8 cellular contexts compared by ENCODE assay signal in genomic region chr1:959730-960039, GRCh38. TPM values are rescaled to one million over a fixed set of nuclear protein-coding genes. Genes with fewer than 3 reads are reported as not detected.
A peak's percentile ranks its signal among the peaks of the same experiment; 100 is the strongest.
DNase-seq lines count a peak whose midpoint lies in the region; ATAC-seq and TF ChIP-seq lines count a peak whose summit lies in the region.
"Had no signal": no experiment of that assay in that cellular context is flagged by ENCODE, and none has a peak within 500 bp of the region (broad histone marks: within the 10 kb centered on the region; RNA-seq: fewer than 3 reads in every experiment).

No MANE protein-coding gene starts in this region.

- CTCF ChIA-PET in IMR-90 (lab: Yijun Ruan, JAX), result no interaction called here

- H3K9me3 ChIP-seq in IMR-90 (ENCODE audit: control insufficient read depth, insufficient read depth, low read length), result no peaks in the 10 kb centered on the region
- no peaks in the 10 kb centered on the region for H3K9me3 ChIP-seq in stomach

- no peak overlapping the region for H3K18ac ChIP-seq in IMR-90 (ENCODE audit: low read depth, low read length)

- no peak overlapping the region for H3K9ac ChIP-seq in IMR-90 (ENCODE audit: low read depth, low read length)

- H3K79me1 ChIP-seq in IMR-90 (ENCODE audit: low read depth in 1 of 2, low read length in 2 of 2), result peaks cover 12 to 54% of the 10 kb centered on the region in 2 experiments

- no peak overlapping the region for H2BK5ac ChIP-seq in IMR-90 (ENCODE audit: low read depth, low read length, poor library complexity, severe bottlenecking)

- no peak overlapping the region for H2BK120ac ChIP-seq in IMR-90 (ENCODE audit: low read depth, low read length)

- peaks cover 10% of the 10 kb centered on the region for H3K4me1 ChIP-seq in IMR-90 (ENCODE audit: control insufficient read depth, insufficient read depth, low read length)
- H3K4me1 ChIP-seq in stomach, result peaks cover 29 to 45% (median 43%) of the 10 kb centered on the region in 4 donors

- TF ChIP-seq EP300 in stomach (IDR thresholded peaks at IDR 0.05), result no peak

- peaks cover 15% of the 10 kb centered on the region for H4K20me1 ChIP-seq in IMR-90 (ENCODE audit: insufficient read depth, low read length)

- TF ChIP-seq RAD21 in IMR-90 (IDR thresholded peaks at IDR 0.05; ENCODE audit: low read length), result no peak

- H2AK5ac ChIP-seq in IMR-90 (ENCODE audit: low read depth, low read length), result no peak overlapping the region

- DNase-seq in IMR-90, result no peak
- DNase-seq in activated naive CD4-positive, alpha-beta T cell treated with anti-CD3 and anti-CD28 coated beads, Interleukin-2, amount 50 U/mL, for 72 hours (ENCODE audit: low spot score in 2 of 2), result no peak
- no peak for DNase-seq in left lobe of liver (ENCODE audit: low spot score)
- DNase-seq in stomach, result no peak
- no peak for DNase-seq in NCI-H345 treated with DMSO at 0.1 percent for 48 hours (lab: John Stamatoyannopoulos, UW; ENCODE audit: unreplicated experiment)

- TF ChIP-seq CTCF in IMR-90 (conservative IDR thresholded peaks at IDR 0.05; ENCODE audit: low read depth, low read length) (no peak), stomach (IDR thresholded peaks at IDR 0.05) (no peak)

- no peaks in the 10 kb centered on the region for H3K9me3 Mint-ChIP-seq in activated naive CD4-positive, alpha-beta T cell treated with anti-CD3 and anti-CD28 coated beads, Interleukin-2, amount 50 U/mL, for 72 hours

- no peak overlapping the region; the same call in 2 of the 3 replicates for H2BK15ac ChIP-seq in IMR-90 (ENCODE audit: low read depth, low read length)

- peak overlapping the region; percentile 28 for H2AK9ac ChIP-seq in IMR-90 (replicated peaks; ENCODE audit: low read depth, low read length, poor library complexity)

- no peak overlapping the region for H3K14ac ChIP-seq in IMR-90 (replicated peaks; ENCODE audit: low read depth, low read length)

- no peak overlapping the region for H3K56ac ChIP-seq in IMR-90 (ENCODE audit: extremely low read depth, insufficient read depth, low read length)

- TF ChIP-seq POLR2A in IMR-90 (IDR thresholded peaks at IDR 0.05; ENCODE audit: low read depth, low read length) (no peak), stomach (IDR thresholded peaks at IDR 0.05) (no peak)

- POLR2A ChIA-PET in IMR-90 (lab: Charles Lee; ENCODE audit: unreplicated experiment), result no interaction called here

- no peak overlapping the region for H3K27ac ChIP-seq in IMR-90 (ENCODE audit: insufficient read depth, low read length)
- H3K27ac ChIP-seq in stomach, result peak overlapping the region in 2 of 5 donors; percentile 72 to 80

- no peak overlapping the region for H3K23ac ChIP-seq in IMR-90 (ENCODE audit: low read depth, low read length)

- BruUV-seq in IMR-90 (replicated peaks; lab: Mats Ljungman, UMichigan), result no TSS peak

- H3K36me3 Mint-ChIP-seq in activated naive CD4-positive, alpha-beta T cell treated with anti-CD3 and anti-CD28 coated beads, Interleukin-2, amount 50 U/mL, for 72 hours, result peaks cover 12 to 34% of the 10 kb centered on the region in 2 donors

- H3K4me2 ChIP-seq in IMR-90 (ENCODE audit: low read depth, low read length), result no peak overlapping the region

- peak overlapping the region; percentile 35 to 78; a peak in 2 of 4 replicates for H4K8ac ChIP-seq in IMR-90 (ENCODE audit: low read depth in 2 of 2, low read length in 2 of 2)

- 55% methylated on average over 23 of the region's 40 CpGs; no CpG with 5 or more reads in 1 of the 2 experiments for WGBS in IMR-90 (ENCODE audit: extremely low coverage in 2 of 2, insufficient read length in 1 of 2), 2 experiments
- 24 to 37% (median 26%) methylated on average over 7 to 40 of the region's 40 CpGs for WGBS in stomach, 5 donors

- intact Hi-C loops in IMR-90 (cut with micrococcal nuclease), result loop anchor here (5.0 kb wide), 1 partner anchor 37 kb away; the partner anchor contains the start of gene SAMD11
- intact Hi-C loops in stomach (cut with DNase I; ENCODE audit: low total_unique reads), result no loop called here

- H3K36me3 ChIP-seq in IMR-90 (ENCODE audit: control insufficient read depth, insufficient read depth, low read length) (peaks cover 39% of the 10 kb centered on the region), stomach (peaks cover 35 to 53% (median 47%) of the 10 kb centered on the region in 4 donors)

- in situ Hi-C loops in IMR-90 (cut with MboI; ENCODE audit: low sequenced_read_pairs), result loop anchor here (5.0 kb wide), 1 partner anchor 47 kb away; no protein-coding TSS in a partner anchor

- H3K9me1 ChIP-seq in IMR-90 (ENCODE audit: insufficient read depth, low read length), result 0 out of 2 replicates have a peak, but pooled peaks cover 8% of the 10 kb centered on the region

- dilution Hi-C loops in IMR-90 (cut with HindIII; ENCODE audit: low sequenced_read_pairs, unreplicated experiment), result no loop called here

- H4K91ac ChIP-seq in IMR-90 (ENCODE audit: insufficient read depth, low read depth, low read length), result no peak overlapping the region

- H4K5ac ChIP-seq in IMR-90 (ENCODE audit: low read depth, low read length), result no peak overlapping the region

- ATAC-seq in IMR-90 (ENCODE audit: low read depth) (no peak), left lobe of liver (peak; percentile 8), HG03135 (IDR thresholded peaks at IDR 0.05; ENCODE audit: unreplicated experiment) (no peak), HG02763 (IDR thresholded peaks at IDR 0.05; ENCODE audit: unreplicated experiment) (no peak)
- ATAC-seq in activated naive CD4-positive, alpha-beta T cell treated with anti-CD3 and anti-CD28 coated beads, Interleukin-2, amount 50 U/mL, for 72 hours, result peak; percentile 11 to 26

- no peak overlapping the region for H3K27ac Mint-ChIP-seq in activated naive CD4-positive, alpha-beta T cell treated with anti-CD3 and anti-CD28 coated beads, Interleukin-2, amount 50 U/mL, for 72 hours

- no peak overlapping the region for H3K4ac ChIP-seq in IMR-90 (ENCODE audit: low read depth, low read length)

- H2BK20ac ChIP-seq in IMR-90 (ENCODE audit: low read depth, low read length), result no peak overlapping the region

- H3K4me3 ChIP-seq in IMR-90 (ENCODE audit: insufficient read depth, low read depth, low read length) (no peak overlapping the region), stomach (peak overlapping the region; percentile 99 to 100 (median 100))

- H2AFZ ChIP-seq in IMR-90 (replicated peaks; ENCODE audit: low read length, poor library complexity), result peak overlapping the region; percentile 82

- H3K27me3 ChIP-seq in IMR-90 (ENCODE audit: control insufficient read depth, insufficient read depth, low read length) (no peaks in the 10 kb centered on the region), stomach (peaks cover 0 to 6% (median 0%) of the 10 kb centered on the region in 3 donors)

TF ChIP-seq in IMR-90, 13 proteins besides CTCF, POLR2A, EP300 and RAD21:
- TF ChIP-seq MAFK (IDR thresholded peaks at IDR 0.05; ENCODE audit: low read depth, low read length) (no peak), NFE2L2 (IDR thresholded peaks at IDR 0.05; ENCODE audit: low read depth, low read length) (no peak), MAZ (IDR thresholded peaks at IDR 0.05; ENCODE audit: borderline replicate concordance, low read depth, low read length) (no peak), RFX5 (IDR thresholded peaks at IDR 0.05; ENCODE audit: low read depth, low read length) (no peak), CHD1 (IDR thresholded peaks at IDR 0.05; ENCODE audit: low read depth, low read length) (no peak)

RNA-seq across cellular contexts. Expression of gene NOC2L, which starts 0.6 kb away (rescaled TPM):
- 105 and 106 TPM in 2 replicates for total RNA-seq in IMR-90 (2012; rRNA removed)
- 74.2 and 75.7 TPM in 2 replicates for polyA plus RNA-seq in IMR-90 (2012; rRNA removed)
- 54.0 and 63.6 TPM in 2 replicates for polyA plus RNA-seq in IMR-90 (2012; cell fraction: cytosol; rRNA removed)
- polyA plus RNA-seq in IMR-90 (2012; cell fraction: nucleus; rRNA removed; ENCODE audit: low replicate concordance), result 86.7 and 138 TPM in 2 replicates
- 100 to 1,000 TPM in 1 of 2 donors, 10 to 100 TPM in 1; 66.3 to 112 TPM for total RNA-seq in activated naive CD4-positive, alpha-beta T cell treated with anti-CD3 and anti-CD28 coated beads, Interleukin-2, amount 50 U/mL, for 72 hours
- 32.5 TPM for total RNA-seq in left lobe of liver
- total RNA-seq in stomach, result 10 to 100 TPM; 30.4 to 69.2 (median 40.3) TPM
- 10 to 100 TPM; 33.5 to 57.9 (median 50.1) TPM for polyA plus RNA-seq in stomach

RNA-seq across cellular contexts. Expression of gene KLHL17, which starts 0.7 kb away (rescaled TPM):
- total RNA-seq in IMR-90 (2012; rRNA removed) (3.4 and 3.6 TPM in 2 replicates), left lobe of liver (7.3 TPM), stomach (10 to 100 TPM in 2 of 5 donors, 1 to 10 TPM in 3; 1.7 to 99.9 (median 8.1) TPM)
- polyA plus RNA-seq in IMR-90 (2012; rRNA removed) (41.0 and 50.7 TPM in 2 replicates), stomach (10 to 100 TPM in 1 of 3 donors, 1 to 10 TPM in 2; 6.0 to 19.3 (median 7.2) TPM)
- polyA plus RNA-seq in IMR-90 (2012; cell fraction: cytosol; rRNA removed), result 14.1 and 16.5 TPM in 2 replicates
- 305 and 1,032 TPM in 2 replicates for polyA plus RNA-seq in IMR-90 (2012; cell fraction: nucleus; rRNA removed; ENCODE audit: low replicate concordance)
- total RNA-seq in activated naive CD4-positive, alpha-beta T cell treated with anti-CD3 and anti-CD28 coated beads, Interleukin-2, amount 50 U/mL, for 72 hours, result 10 to 100 TPM; 19.9 to 26.1 TPM

RNA-seq across cellular contexts. Expression of gene PLEKHN1, which starts 6.6 kb away (rescaled TPM):
- total RNA-seq in IMR-90 (2012; rRNA removed) (0.28 and 0.54 TPM in 2 replicates), left lobe of liver (0.28 TPM), stomach (10 to 100 TPM in 1 of 5 donors, under 1 TPM in 3, not detected in 1; 0.29 to 29.2 (median 0.50) TPM)
- polyA plus RNA-seq in IMR-90 (2012; rRNA removed) (2.1 and 2.3 TPM in 2 replicates), stomach (10 to 100 TPM in 1 of 3 donors, 1 to 10 TPM in 1, not detected in 1; 2.9 to 13.6 TPM)
- 0.66 and 1.7 TPM in 2 replicates for polyA plus RNA-seq in IMR-90 (2012; cell fraction: cytosol; rRNA removed)
- polyA plus RNA-seq in IMR-90 (2012; cell fraction: nucleus; rRNA removed; ENCODE audit: low replicate concordance), result 8.1 and 24.8 TPM in 2 replicates
- 1 to 10 TPM; 1.9 to 5.0 TPM for total RNA-seq in activated naive CD4-positive, alpha-beta T cell treated with anti-CD3 and anti-CD28 coated beads, Interleukin-2, amount 50 U/mL, for 72 hours

RNA-seq across cellular contexts. Expression of gene PERM1, which starts 22.2 kb away (rescaled TPM):
- total RNA-seq in IMR-90 (2012; rRNA removed), result not detected in 2 replicates
- polyA plus RNA-seq in IMR-90 (2012; rRNA removed), result not detected in 2 replicates
- not detected in 2 replicates for polyA plus RNA-seq in IMR-90 (2012; cell fraction: cytosol; rRNA removed)
- 0.02 and 0.03 TPM in 2 replicates for polyA plus RNA-seq in IMR-90 (2012; cell fraction: nucleus; rRNA removed; ENCODE audit: low replicate concordance)
- total RNA-seq in activated naive CD4-positive, alpha-beta T cell treated with anti-CD3 and anti-CD28 coated beads, Interleukin-2, amount 50 U/mL, for 72 hours, result not detected
- 0.83 TPM for total RNA-seq in left lobe of liver
- total RNA-seq in stomach, result under 1 TPM in 1 of 5 donors, not detected in 4; 0.43 TPM
- polyA plus RNA-seq in stomach, result under 1 TPM; 0.37 to 0.88 (median 0.46) TPM
- total RNA-seq: kidney epithelial cell had no signal

RNA-seq across cellular contexts. Expression of gene SAMD11, which starts 36.0 kb away (rescaled TPM):
- total RNA-seq in IMR-90 (2012; rRNA removed) (5.9 and 6.9 TPM in 2 replicates), left lobe of liver (4.9 TPM), stomach (1 to 10 TPM in 4 of 5 donors, not detected in 1; 3.6 to 9.8 (median 4.7) TPM)
- polyA plus RNA-seq in IMR-90 (2012; rRNA removed) (22.9 and 31.9 TPM in 2 replicates), stomach (10 to 100 TPM in 1 of 3 donors, 1 to 10 TPM in 2; 3.5 to 23.3 (median 4.3) TPM)
- polyA plus RNA-seq in IMR-90 (2012; cell fraction: cytosol; rRNA removed), result 7.3 and 10.5 TPM in 2 replicates
- 30.0 and 141 TPM in 2 replicates for polyA plus RNA-seq in IMR-90 (2012; cell fraction: nucleus; rRNA removed; ENCODE audit: low replicate concordance)
- total RNA-seq in activated naive CD4-positive, alpha-beta T cell treated with anti-CD3 and anti-CD28 coated beads, Interleukin-2, amount 50 U/mL, for 72 hours, result not detected

Comparison
In these comparisons a context has a peak if more than half of its experiments do, and no peak if none do; other contexts are left out.
1. ATAC-seq: peak in activated naive CD4-positive, alpha-beta T cell treated with anti-CD3 and anti-CD28 coated beads, Interleukin-2, amount 50 U/mL, for 72 hours (2 of 2) and left lobe of liver (single experiment); none in IMR-90 (single experiment), HG03135 (single experiment) and HG02763 (single experiment).